12 cellular contexts compared by ENCODE assay signal in the genomic region with DNA sequence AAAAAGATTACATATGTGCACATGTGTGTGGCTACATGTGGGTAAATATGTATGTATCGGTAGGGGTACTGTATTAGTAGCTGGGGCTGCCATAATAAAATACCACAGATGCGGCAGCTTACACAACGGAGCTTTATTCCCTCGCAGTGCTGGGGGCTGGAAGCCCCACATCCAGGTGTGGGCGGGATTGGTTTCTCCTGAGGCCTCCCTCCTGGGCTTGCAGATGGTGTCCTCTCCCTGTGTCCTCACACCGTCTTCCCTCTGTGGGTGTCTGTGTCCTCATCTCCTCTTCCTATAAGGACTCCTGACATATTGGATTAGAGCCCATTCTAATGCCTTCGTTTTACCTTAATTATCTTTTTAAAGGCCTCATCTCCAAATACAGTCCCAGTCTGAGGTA.
A peak's percentile ranks its signal among the peaks of the same experiment; 100 is the strongest.
DNase-seq lines count a peak whose midpoint lies in the region; ATAC-seq and TF ChIP-seq lines count a peak whose summit lies in the region.
"Had no signal": no experiment of that assay in that cellular context is flagged by ENCODE, and none has a peak within 500 bp of the region (broad histone marks: within the 10 kb centered on the region; RNA-seq: fewer than 3 reads in every experiment).

No MANE protein-coding gene starts in this region.

- H3K4me1 ChIP-seq in Panc1 (ENCODE audit: control insufficient read depth, insufficient read depth, low read length) (peaks cover 7% of the 10 kb centered on the region; the same call in 1 of the 2 replicates), iPS-18a (ENCODE audit: control insufficient read depth, low read depth, low read length) (peaks cover 24% of the 10 kb centered on the region), smooth muscle cell (ENCODE audit: low read depth) (peaks cover 10% of the 10 kb centered on the region)

- H3K27ac ChIP-seq in Panc1 (ENCODE audit: low read length) (peak overlapping the region; percentile 82), iPS-18a (ENCODE audit: low read length) (no peak overlapping the region), smooth muscle cell (ENCODE audit: low read depth) (no peak overlapping the region)

- H3K27me3 ChIP-seq in Panc1 (ENCODE audit: control insufficient read depth, insufficient read depth, low read length) (no peaks in the 10 kb centered on the region; the same call in 1 of the 2 replicates), iPS-18a (ENCODE audit: control insufficient read depth, insufficient read depth, low read length) (no peaks in the 10 kb centered on the region), smooth muscle cell (ENCODE audit: low read depth) (no peaks in the 10 kb centered on the region)

- H3K79me2 ChIP-seq in smooth muscle cell (ENCODE audit: low read depth), result no peaks in the 10 kb centered on the region

- H2AFZ ChIP-seq in smooth muscle cell (ENCODE audit: low read depth), result no peak overlapping the region

- H3K9me3 ChIP-seq in Panc1 (ENCODE audit: control insufficient read depth, insufficient read depth, low read depth, low read length) (no peaks in the 10 kb centered on the region), iPS-18a (ENCODE audit: control insufficient read depth, low read depth, low read length) (no peaks in the 10 kb centered on the region), smooth muscle cell (replicated peaks; ENCODE audit: low read depth) (no peaks in the 10 kb centered on the region)

- WGBS in smooth muscle cell (ENCODE audit: low lambda C conversion rate), result 94% methylated on average over 7 of the region's 7 CpGs

- POLR2A ChIA-PET in Panc1 (lab: Charles Lee), result no interaction called here

- DNase-seq in NCI-H146 (lab: John Stamatoyannopoulos, UW), result peak; percentile 34
- no peak for DNase-seq in NCI-H146 treated with DMSO at 0.1 percent for 48 hours (lab: John Stamatoyannopoulos, UW; ENCODE audit: unreplicated experiment)
- DNase-seq in Panc1 (ENCODE audit: low read depth, low spot score), result no peak
- DNase-seq in smooth muscle cell (lab: John Stamatoyannopoulos, UW; ENCODE audit: unreplicated experiment), result no peak
- DNase-seq in C1 segment of cervical spinal cord (lab: John Stamatoyannopoulos, UW), result no peak
- DNase-seq: activated CD4-positive, alpha-beta T cell treated with anti-CD3 and anti-CD28 coated beads, Interleukin-2, amount 50 U/mL, for 4 hours; activated naive CD4-positive, alpha-beta T cell treated with anti-CD3 and anti-CD28 coated beads, Interleukin-2, amount 10 ng/mL, durations not matched to agents 7 days and 5 days; KG1; T-helper 2 cell had no signal

- intact Hi-C loops in Panc1 (cut with micrococcal nuclease; ENCODE audit: unreplicated experiment), result no loop called here

- H3K4me3 ChIP-seq in Panc1 (ENCODE audit: low read depth in 2 of 2, low read length in 2 of 2) (peak overlapping the region; percentile 43 to 70), iPS-18a (ENCODE audit: low read length) (peak overlapping the region; percentile 49), smooth muscle cell (no peak overlapping the region)

- H3F3A ChIP-seq in smooth muscle cell (ENCODE audit: low read depth), result peaks cover 5% of the 10 kb centered on the region

- ATAC-seq in Panc1 (no peak), GM21367 (IDR thresholded peaks at IDR 0.05; ENCODE audit: unreplicated experiment) (no peak), HG02840 (IDR thresholded peaks at IDR 0.05; ENCODE audit: low FRiP score, unreplicated experiment) (no peak)

- BruUV-seq in Panc1 (replicated peaks; lab: Mats Ljungman, UMichigan), result no TSS peak

- H3K4me2 ChIP-seq in smooth muscle cell, result peak overlapping the region; percentile 73

- in situ Hi-C loops in Panc1 (cut with HindIII; ENCODE audit: low pct_unique_long_range_greater_than_20kb, low sequenced_read_pairs), result no loop called here

- TF ChIP-seq CTCF in Panc1 (IDR thresholded peaks at IDR 0.05) (no peak), smooth muscle cell (IDR thresholded peaks at IDR 0.05; ENCODE audit: borderline replicate concordance, insufficient read depth, poor library complexity, severe bottlenecking) (no peak)

- H3K36me3 ChIP-seq in Panc1 (ENCODE audit: control insufficient read depth, insufficient read depth, low read length), result no peaks in the 10 kb centered on the region; the same call in 1 of the 2 replicates
- H3K36me3 ChIP-seq in iPS-18a (ENCODE audit: control insufficient read depth, low read depth, low read length), result no peaks in the 10 kb centered on the region
- H3K36me3 ChIP-seq in smooth muscle cell (ENCODE audit: low read depth), result no peaks in the 10 kb centered on the region

- H4K20me1 ChIP-seq in smooth muscle cell (ENCODE audit: low read depth), result no peaks in the 10 kb centered on the region

- H3K9ac ChIP-seq in iPS-18a (ENCODE audit: low read length) (no peak overlapping the region), smooth muscle cell (ENCODE audit: low read depth) (no peak overlapping the region)

- CTCF ChIA-PET in Panc1 (lab: Charles Lee), result interaction anchor here (0.7 to 1.5 kb wide), 2 partner anchors 10 to 248 kb away, joined by 3 to 7 read pairs; no protein-coding TSS in a partner anchor
